ENCODE assay signal across 16 cellular contexts in the genomic region with DNA sequence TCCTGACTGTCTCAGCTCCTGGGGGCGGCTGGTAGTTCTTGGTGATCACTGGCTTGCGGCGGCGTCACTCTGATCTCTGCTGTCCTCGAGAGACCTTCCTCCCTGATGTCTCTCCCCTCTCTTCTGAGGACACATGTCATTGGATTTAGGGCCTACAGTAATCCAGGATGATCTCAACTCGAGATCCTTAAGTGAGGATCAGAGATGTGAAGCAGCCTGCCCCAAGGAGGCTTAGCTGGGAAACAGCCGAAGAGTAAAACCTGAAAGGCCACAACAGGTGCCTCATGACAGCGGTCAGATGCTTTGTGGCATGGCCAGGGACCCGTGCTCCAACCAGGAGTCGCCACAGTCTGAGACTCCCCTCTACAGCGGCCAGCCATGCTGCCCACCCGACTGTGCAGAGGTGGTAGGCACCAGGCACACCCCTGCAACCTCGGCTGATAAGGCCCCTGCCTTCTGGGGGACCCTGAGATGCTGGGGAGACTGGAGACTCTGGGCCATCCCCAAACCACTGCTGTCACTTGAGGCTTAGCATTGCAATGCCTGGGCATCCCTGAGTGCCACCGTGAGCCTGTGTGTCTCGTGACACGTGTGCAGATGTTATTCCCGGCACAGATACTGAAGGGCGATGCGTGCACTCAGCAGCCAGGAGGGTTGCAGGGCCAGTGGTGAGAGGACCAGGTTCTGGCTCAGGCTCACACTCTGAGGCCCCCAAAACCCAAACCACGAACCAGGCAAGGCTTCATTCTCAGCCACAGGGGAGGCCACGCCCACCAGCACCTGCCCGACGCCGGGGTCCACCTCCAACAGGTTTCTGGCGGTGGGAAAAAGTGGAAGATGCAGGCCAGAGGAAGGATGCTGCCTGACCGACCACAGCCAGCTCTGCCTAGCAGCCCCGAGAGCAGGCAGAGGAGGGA. TPM values are rescaled to one million over a fixed set of nuclear protein-coding genes. Genes with fewer than 3 reads are reported as not detected.
DNase-seq lines count a peak whose midpoint lies in the region; ATAC-seq and TF ChIP-seq lines count a peak whose summit lies in the region.
"Had no signal": no experiment of that assay in that cellular context is flagged by ENCODE, and none has a peak within 500 bp of the region (broad histone marks: within the 10 kb centered on the region; RNA-seq: fewer than 3 reads in every experiment).

No MANE protein-coding gene starts in this region.

- ATAC-seq in SK-N-SH treated with all-trans-retinoic acid at 6 μM for 48 hours (no peak), foreskin keratinocyte (no peak)
- ATAC-seq: PC-3 had no signal

- no peak overlapping the region for H2AFZ ChIP-seq in neuronal stem cell (ENCODE audit: low read length)

- intact Hi-C loops in head of caudate nucleus (cut with DNase I) = no loop called here

- POLR2A ChIA-PET in HEK293 (lab: Yijun Ruan, JAX) (no interaction called here), RWPE1 (lab: Yijun Ruan, JAX; ENCODE audit: low non-redundant PET) (no interaction called here)

- TF ChIP-seq CTCF in HEK293 (tag by site-specific recombination; IDR thresholded peaks at IDR 0.05) = no peak
- TF ChIP-seq CTCF in RWPE1 (conservative IDR thresholded peaks at IDR 0.05; ENCODE audit: low read depth) = no peak
- TF ChIP-seq CTCF in foreskin keratinocyte (conservative IDR thresholded peaks at IDR 0.05) = no peak

- H2BK12ac ChIP-seq in neuronal stem cell (ENCODE audit: low read length) = no peak overlapping the region

- H2BK5ac ChIP-seq in neuronal stem cell (ENCODE audit: low read length) = no peak overlapping the region

- no peaks in the 10 kb centered on the region for H4K20me1 ChIP-seq in BLaER1

- no peak overlapping the region for H2BK120ac ChIP-seq in neuronal stem cell (ENCODE audit: low read depth, low read length)

- CTCF ChIA-PET in HEK293 (lab: Yijun Ruan, JAX) = interaction anchor here (0.6 to 1.8 kb wide), 5 partner anchors 8 to 159 kb away, joined by 3 to 5 read pairs (median 3); no protein-coding TSS in a partner anchor
- CTCF ChIA-PET in RWPE1 (lab: Yijun Ruan, JAX) = interaction anchor here (0.6 to 1.2 kb wide), 2 partner anchors 17 to 29 kb away, joined by 3 to 7 read pairs; no protein-coding TSS in a partner anchor

- peaks cover 7% of the 10 kb centered on the region for H3K79me1 ChIP-seq in neuronal stem cell (ENCODE audit: low read depth, low read length)

- no peak for DNase-seq in RWPE1 (ENCODE audit: low spot score)
- no peak for DNase-seq in neuronal stem cell (ENCODE audit: low spot score)
- no peak for DNase-seq in head of caudate nucleus
- DNase-seq in NCI-H774 (lab: John Stamatoyannopoulos, UW) = no peak
- no peak for DNase-seq in foreskin keratinocyte
- DNase-seq: DMS53, HFFc6, KG1, NCI-H187, NCI-H2227 treated with DMSO at 0.1 percent for 48 hours, NCI-H526, PC-3, RPMI8226 had no signal

- no peak overlapping the region for H4K8ac ChIP-seq in neuronal stem cell (ENCODE audit: low read depth, low read length)

- H3K36me3 ChIP-seq in BLaER1 (no peaks in the 10 kb centered on the region), HEK293 (ENCODE audit: control insufficient read depth in 2 of 2, insufficient read depth in 1 of 2, low read length in 2 of 2) (no peaks in the 10 kb centered on the region), neuronal stem cell (replicated peaks in 1 of 2; ENCODE audit: control insufficient read depth in 2 of 2, insufficient read depth in 2 of 2, low read length in 2 of 2) (no peaks in the 10 kb centered on the region)

- H2BK15ac ChIP-seq in neuronal stem cell (ENCODE audit: low read length) = peak overlapping the region; percentile 94

- no peak overlapping the region for H3K18ac ChIP-seq in neuronal stem cell (ENCODE audit: low read length)

- peak overlapping the region; percentile 97 for H2AK5ac ChIP-seq in neuronal stem cell (ENCODE audit: low read depth, low read length)

- H3K27ac ChIP-seq in BLaER1 = peak overlapping the region; percentile 43; the same call in 1 of the 2 replicates
- H3K27ac ChIP-seq in HEK293 (ENCODE audit: extremely low read depth, low read depth, low read length) = no peak overlapping the region
- peak overlapping the region; percentile 99 for H3K27ac ChIP-seq in RWPE1
- H3K27ac ChIP-seq in neuronal stem cell (replicated peaks; ENCODE audit: low read length) = no peak overlapping the region
- no peak overlapping the region for H3K27ac ChIP-seq in foreskin keratinocyte

- H3K9me3 ChIP-seq in BLaER1 = no peaks in the 10 kb centered on the region
- H3K9me3 ChIP-seq in HEK293 (ENCODE audit: control insufficient read depth, insufficient read depth, low read depth, low read length) = no peaks in the 10 kb centered on the region
- H3K9me3 ChIP-seq in neuronal stem cell (replicated peaks in 1 of 2; ENCODE audit: control insufficient read depth in 2 of 2, insufficient read depth in 1 of 2, low read depth in 1 of 2, low read length in 2 of 2) = no peaks in the 10 kb centered on the region

- peak overlapping the region; percentile 87 for H3K4me2 ChIP-seq in BLaER1
- H3K4me2 ChIP-seq in neuronal stem cell (ENCODE audit: insufficient read depth, low read length, poor library complexity, severe bottlenecking) = peak overlapping the region; percentile 11

- H4K91ac ChIP-seq in neuronal stem cell (ENCODE audit: low read depth, low read length, poor library complexity) = no peak overlapping the region

- H3K4me1 ChIP-seq in BLaER1 (peaks cover 80% of the 10 kb centered on the region), HEK293 (ENCODE audit: control insufficient read depth, insufficient read depth, low read length) (peaks cover 16% of the 10 kb centered on the region), neuronal stem cell (ENCODE audit: control insufficient read depth in 2 of 2, insufficient read depth in 1 of 2, low read depth in 1 of 2, low read length in 2 of 2) (peaks cover 14% of the 10 kb centered on the region in 2 donors), foreskin keratinocyte (peaks cover 7% of the 10 kb centered on the region)

- H3K14ac ChIP-seq in neuronal stem cell (ENCODE audit: low read length) = no peak overlapping the region

- peak overlapping the region; percentile 44 for H3K23ac ChIP-seq in neuronal stem cell (ENCODE audit: low read depth, low read length, poor library complexity)

- H3K27me3 ChIP-seq in BLaER1 = no peaks in the 10 kb centered on the region
- peaks cover 0 to 30% (median 2%) of the 10 kb centered on the region in 3 experiments for H3K27me3 ChIP-seq in neuronal stem cell (ENCODE audit: control insufficient read depth in 3 of 3, insufficient read depth in 3 of 3, low read depth in 1 of 3, low read length in 3 of 3)
- H3K27me3 ChIP-seq in foreskin keratinocyte = no peaks in the 10 kb centered on the region

- H3K4ac ChIP-seq in neuronal stem cell (ENCODE audit: low read length) = no peak overlapping the region

- H3K4me3 ChIP-seq in BLaER1 (no peak overlapping the region), HEK293 (ENCODE audit: low read depth, low read length) (no peak overlapping the region), neuronal stem cell (ENCODE audit: low read length in 2 of 2) (no peak overlapping the region)

- no peak overlapping the region; the same call in 1 of the 2 replicates for H3K9ac ChIP-seq in BLaER1
- H3K9ac ChIP-seq in neuronal stem cell (ENCODE audit: low read depth, low read length, poor library complexity) = peak overlapping the region; percentile 70

- WGBS in neuronal stem cell (ENCODE audit: extremely low coverage in 2 of 2, insufficient read length in 2 of 2, insufficient replicate concordance in 1 of 2), 2 donors = no CpG with 5 or more reads among the region's 27 CpGs

TF ChIP-seq in HEK293, 187 proteins besides CTCF, POLR2A, EP300 and RAD21:
- no peak for TF ChIP-seq MYNN (tag by site-specific recombination; IDR thresholded peaks at IDR 0.05; ENCODE audit: borderline replicate concordance)
- TF ChIP-seq KLF9 (tag by site-specific recombination; IDR thresholded peaks at IDR 0.05; ENCODE audit: low read depth) = peak; percentile 16; the same call in 1 of the 2 replicates

TF ChIP-seq in SK-N-SH treated with all-trans-retinoic acid at 6 μM for 48 hours, 23 proteins besides CTCF, POLR2A, EP300 and RAD21 (continues in another document):
- TF ChIP-seq TOX (CRISPR knock-in tag; IDR thresholded peaks at IDR 0.05; ENCODE audit: borderline replicate concordance) (no peak), SNAI2 (CRISPR knock-in tag; IDR thresholded peaks at IDR 0.05) (no peak), TCF4 (CRISPR knock-in tag; IDR thresholded peaks at IDR 0.05; ENCODE audit: borderline replicate concordance) (no peak), ZNF565 (CRISPR knock-in tag; conservative IDR thresholded peaks at IDR 0.05; ENCODE audit: low read depth) (no peak), ARNTL (CRISPR knock-in tag; IDR thresholded peaks at IDR 0.05; ENCODE audit: borderline replicate concordance, low read depth) (no peak), ZFP30 (CRISPR knock-in tag; IDR thresholded peaks at IDR 0.05) (no peak), ZNF8 (CRISPR knock-in tag; IDR thresholded peaks at IDR 0.05) (no peak), GLIS3 (CRISPR knock-in tag; IDR thresholded peaks at IDR 0.05) (no peak), CSDC2 (CRISPR knock-in tag; IDR thresholded peaks at IDR 0.05) (no peak), ZFP3 (CRISPR knock-in tag; IDR thresholded peaks at IDR 0.05) (no peak)
- TF ChIP-seq, protein P1, sequence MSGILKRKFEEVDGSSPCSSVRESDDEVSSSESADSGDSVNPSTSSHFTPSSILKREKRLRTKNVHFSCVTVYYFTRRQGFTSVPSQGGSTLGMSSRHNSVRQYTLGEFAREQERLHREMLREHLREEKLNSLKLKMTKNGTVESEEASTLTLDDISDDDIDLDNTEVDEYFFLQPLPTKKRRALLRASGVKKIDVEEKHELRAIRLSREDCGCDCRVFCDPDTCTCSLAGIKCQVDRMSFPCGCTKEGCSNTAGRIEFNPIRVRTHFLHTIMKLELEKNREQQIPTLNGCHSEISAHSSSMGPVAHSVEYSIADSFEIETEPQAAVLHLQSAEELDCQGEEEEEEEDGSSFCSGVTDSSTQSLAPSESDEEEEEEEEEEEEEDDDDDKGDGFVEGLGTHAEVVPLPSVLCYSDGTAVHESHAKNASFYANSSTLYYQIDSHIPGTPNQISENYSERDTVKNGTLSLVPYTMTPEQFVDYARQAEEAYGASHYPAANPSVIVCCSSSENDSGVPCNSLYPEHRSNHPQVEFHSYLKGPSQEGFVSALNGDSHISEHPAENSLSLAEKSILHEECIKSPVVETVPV (CRISPR knock-in tag; IDR thresholded peaks at IDR 0.05) = no peak

RNA-seq across cellular contexts. Expression of a gene that starts 30.2 kb away (rescaled TPM):
- polyA plus RNA-seq in neuronal stem cell (2013, experiment 1 of 2) = 7.2 TPM
- polyA plus RNA-seq in neuronal stem cell (2013, experiment 2 of 2) = 7.3 TPM
- total RNA-seq in foreskin keratinocyte = 36.6 and 41.3 TPM in 2 replicates
- polyA plus RNA-seq in foreskin keratinocyte = 35.3 and 38.3 TPM in 2 replicates

Comparison
In these comparisons a context has a peak if more than half of its experiments do, and no peak if none do; other contexts are left out.
1. H3K27ac ChIP-seq: peak in BLaER1 (single experiment) and RWPE1 (single experiment); none in HEK293 (single experiment), neuronal stem cell (single experiment) and foreskin keratinocyte (single experiment).